In genomic region chr7:128794020-128794419, GRCh38 we compare ENCODE assay signal across 9 cellular contexts. TPM values are rescaled to one million over a fixed set of nuclear protein-coding genes. Genes with fewer than 3 reads are reported as not detected.
DNase-seq lines count a peak whose midpoint lies in the region; ATAC-seq, FAIRE-seq and TF ChIP-seq lines count a peak whose summit lies in the region.
"Had no signal": no experiment of that assay in that cellular context is flagged by ENCODE, and none has a peak within 500 bp of the region (broad histone marks: within the 10 kb centered on the region; RNA-seq: fewer than 3 reads in every experiment).

No MANE protein-coding gene starts in this region.

- peak; percentile 51 for DNase-seq in 8988T
- no peak for DNase-seq in D721Med (ENCODE audit: insufficient read length, low spot score)
- DNase-seq in NCI-H69 (lab: John Stamatoyannopoulos, UW) = peak; percentile 34
- DNase-seq in epithelial cell of esophagus (ENCODE audit: low read depth) = peak; percentile 15
- DNase-seq in NCI-H1105 treated with DMSO at 0.1 percent for 48 hours (lab: John Stamatoyannopoulos, UW) = no peak
- DNase-seq in SKM-1 treated with dmso at 0.1 percent for 144 hours (lab: John Stamatoyannopoulos, UW; ENCODE audit: unreplicated experiment) = no peak
- DNase-seq in AG08395 (ENCODE audit: low spot score) = no peak
- DNase-seq in Right ventricle myocardium inferior (ENCODE audit: missing footprints) = no peak
- DNase-seq: NCI-H2227 treated with DMSO at 0.1 percent for 48 hours had no signal

- FAIRE-seq in D721Med (lab: Jason Lieb, UNC) = no peak

- H3K4me3 ChIP-seq in epithelial cell of esophagus (ENCODE audit: low read length) = no peak overlapping the region

- TF ChIP-seq CTCF in D721Med (IDR thresholded peaks at IDR 0.05; ENCODE audit: insufficient read depth, missing control alignments) (peak; percentile 4), epithelial cell of esophagus (IDR thresholded peaks at IDR 0.05; ENCODE audit: insufficient read depth, low read depth, low read length, missing control alignments) (peak; percentile 15)

- intact Hi-C loops in Right ventricle myocardium inferior (cut with DNase I) = loop anchor here (5.0 kb wide), 2 partner anchors 57 to 88 kb away; partner anchors contain the start of gene CALU

- no peak for ATAC-seq in Right ventricle myocardium inferior

RNA-seq across cellular contexts. Expression of gene CCDC136, which starts 2.3 kb away (rescaled TPM):
- total RNA-seq in Right ventricle myocardium inferior = 6.3 TPM

RNA-seq across cellular contexts. Expression of gene OPN1SW, which starts 18.4 kb away (rescaled TPM):
- not detected for total RNA-seq in Right ventricle myocardium inferior

RNA-seq across cellular contexts. Expression of gene FLNC, which starts 36.2 kb away (rescaled TPM):
- total RNA-seq in Right ventricle myocardium inferior = 905 TPM

RNA-seq across cellular contexts. Expression of gene CALU, which starts 54.9 kb away (rescaled TPM):
- total RNA-seq in Right ventricle myocardium inferior = 183 TPM

Comparison
In these comparisons a context has a peak if more than half of its experiments do, and no peak if none do; other contexts are left out.
1. DNase-seq: peak in 8988T (single experiment), NCI-H69 (single experiment) and epithelial cell of esophagus (single experiment); none in D721Med (single experiment), NCI-H1105 treated with DMSO at 0.1 percent for 48 hours (single experiment), SKM-1 treated with dmso at 0.1 percent for 144 hours (single experiment), AG08395 (single experiment) and Right ventricle myocardium inferior (single experiment).